In genomic region chr6:159890802-159891201, GRCh38 we compare ENCODE assay signal across 31 cellular contexts. TPM values are rescaled to one million over a fixed set of nuclear protein-coding genes. Genes with fewer than 3 reads are reported as not detected.
"Had no signal": no experiment of that assay in that cellular context is flagged by ENCODE, and none has a peak within 500 bp of the region (broad histone marks: within the 10 kb centered on the region; RNA-seq: fewer than 3 reads in every experiment).

Gene MAS1 (plus strand): TSS chr6:159890988. CDS start chr6:159906956, 15,968 bp downstream.

- ATAC-seq: activated CD8-positive, alpha-beta T cell treated with anti-CD3 and anti-CD28 coated beads for 36 hours; esophagus mucosa; foreskin keratinocyte; heart right ventricle; left lung; lower lobe of right lung; mucosa of descending colon; pancreas; psoas muscle had no signal

- H3K4me1 Mint-ChIP-seq: activated B cell treated with CpG ODN at 0.5 μM for 24 hours; activated naive CD8-positive, alpha-beta T cell treated with anti-CD3 and anti-CD28 coated beads for 36 hours; endodermal cell had no signal

- H3K4me3 Mint-ChIP-seq: activated B cell treated with CpG ODN at 0.5 μM for 24 hours; activated CD8-positive, alpha-beta T cell treated with anti-CD3 and anti-CD28 coated beads for 36 hours; activated naive CD4-positive, alpha-beta T cell treated with anti-CD3 and anti-CD28 coated beads for 36 hours; activated naive CD8-positive, alpha-beta T cell treated with anti-CD3 and anti-CD28 coated beads for 36 hours; endodermal cell; nephron progenitor cell; T-helper 2 cell treated with Interferon-gamma antibody and Interleukin-4, amounts not matched to agents 5 μg/mL and 100 μg/mL, for 36 hours had no signal

- H3K36me3 Mint-ChIP-seq: activated naive CD8-positive, alpha-beta T cell treated with anti-CD3 and anti-CD28 coated beads for 36 hours; brain had no signal

- H3K27ac Mint-ChIP-seq: activated B cell treated with CpG ODN at 0.5 μM for 24 hours; activated CD8-positive, alpha-beta T cell treated with anti-CD3 and anti-CD28 coated beads for 36 hours; activated naive CD4-positive, alpha-beta T cell treated with anti-CD3 and anti-CD28 coated beads for 36 hours; activated naive CD8-positive, alpha-beta T cell treated with anti-CD3 and anti-CD28 coated beads for 36 hours; endodermal cell; T-helper 2 cell treated with Interferon-gamma antibody and Interleukin-4, amounts not matched to agents 5 μg/mL and 100 μg/mL, for 36 hours had no signal

- H3K9me3 Mint-ChIP-seq: activated B cell treated with CpG ODN at 0.5 μM for 24 hours; activated CD8-positive, alpha-beta T cell treated with anti-CD3 and anti-CD28 coated beads for 36 hours; activated naive CD4-positive, alpha-beta T cell treated with anti-CD3 and anti-CD28 coated beads for 36 hours; activated naive CD8-positive, alpha-beta T cell treated with anti-CD3 and anti-CD28 coated beads for 36 hours; endodermal cell; nephron progenitor cell; T-helper 2 cell treated with Interferon-gamma antibody and Interleukin-4, amounts not matched to agents 5 μg/mL and 100 μg/mL, for 36 hours had no signal

- DNase-seq: activated B cell treated with CpG ODN at 0.5 μM for 24 hours; activated CD4-positive, alpha-beta T cell treated with anti-CD3 and anti-CD28 coated beads, Interleukin-2, amount 50 U/mL, for 1 hour; activated CD8-positive, alpha-beta T cell treated with anti-CD3 and anti-CD28 coated beads for 36 hours; activated effector memory CD4-positive, alpha-beta T cell treated with Interleukin-2 at 50 U/mL for 16 hours; activated naive CD4-positive, alpha-beta T cell treated with anti-CD3 and anti-CD28 coated beads for 36 hours; activated naive CD8-positive, alpha-beta T cell treated with anti-CD3 and anti-CD28 coated beads for 36 hours; activated T-cell treated with anti-CD3 and anti-CD28 coated beads, Interleukin-2, amount 50 U/mL, for 48 hours; adrenal gland; caudate nucleus; endodermal cell; foreskin keratinocyte; heart right ventricle; kidney glomerular epithelial cell; left lung; lower lobe of right lung; mesenchymal stem cell; mucosa of descending colon; nephron progenitor cell; pancreas; psoas muscle; spleen; stimulated activated naive CD4-positive, alpha-beta T cell; T-helper 1 cell had no signal

RNA-seq across cellular contexts. Expression of gene MAS1, which starts in this region (rescaled TPM):
- total RNA-seq: activated B cell treated with CpG ODN at 0.5 μM for 24 hours; activated CD8-positive, alpha-beta T cell treated with anti-CD3 and anti-CD28 coated beads for 36 hours; activated naive CD4-positive, alpha-beta T cell treated with anti-CD3 and anti-CD28 coated beads for 36 hours; activated naive CD8-positive, alpha-beta T cell treated with anti-CD3 and anti-CD28 coated beads for 36 hours; adrenal gland; ascending aorta; chondrocyte; endodermal cell; esophagus mucosa; foreskin keratinocyte; lower lobe of right lung; mucosa of descending colon; pancreas; psoas muscle; right atrium auricular region; spleen; suprapubic skin; tibial nerve had no signal
